Comparison of ENCODE assay signal across 29 cellular contexts in genomic region chr1:32557812-32558211, GRCh38.
"Had no signal": no experiment of that assay in that cellular context is flagged by ENCODE, and none has a peak within 500 bp of the region (broad histone marks: within the 10 kb centered on the region; RNA-seq: fewer than 3 reads in every experiment).

No MANE protein-coding gene starts in this region.

- H3K27me3 ChIP-seq: stomach, suprapubic skin, testis, thyroid gland, tibial artery, tibial nerve, transverse colon, upper lobe of left lung, upper lobe of right lung, uterus, vagina had no signal

- ATAC-seq: stimulated activated effector memory CD8-positive, alpha-beta T cell treated with anti-CD3 and anti-CD28 coated beads, Interleukin-12 subunit alpha, Interleukin-12 subunit beta, amount 100 ng/mL, for 72 hours; stimulated activated memory B cell treated with anti-CD40 and anti-IgM and Interleukin-4, amounts not matched to agents 10 μg/mL and 1 μg/mL and 100 μg/mL, for 72 hours; stimulated activated naive B cell treated with anti-CD40 and anti-IgM and Interleukin-4, amounts not matched to agents 10 μg/mL and 1 μg/mL and 100 μg/mL, for 72 hours; stimulated activated naive CD8-positive, alpha-beta T cell treated with anti-CD3 and anti-CD28 coated beads, Interleukin-15, amount 100 ng/mL, for 72 hours; stimulated activated naive CD8-positive, alpha-beta T cell treated with anti-CD3 and anti-CD28 coated beads, Interleukin-15, Interleukin-2, amounts not matched to agents 100 U/mL and 50 U/mL, for 24 hours; upper lobe of right lung had no signal

- H3K4me1 Mint-ChIP-seq: stimulated activated effector memory CD8-positive, alpha-beta T cell treated with anti-CD3 and anti-CD28 coated beads, Interleukin-12 subunit alpha, Interleukin-12 subunit beta, amount 100 ng/mL, for 72 hours; stimulated activated memory B cell treated with anti-CD40 and anti-IgM and Interleukin-4, amounts not matched to agents 10 μg/mL and 1 μg/mL and 100 μg/mL, for 72 hours; stimulated activated naive B cell treated with anti-CD40 and anti-IgM and Interleukin-4, amounts not matched to agents 10 μg/mL and 1 μg/mL and 100 μg/mL, for 72 hours; stimulated activated naive CD8-positive, alpha-beta T cell treated with anti-CD3 and anti-CD28 coated beads, Interleukin-15, amount 100 ng/mL, for 72 hours had no signal

- H3K4me1 ChIP-seq: stomach, suprapubic skin, testis, thyroid gland, tibial artery, tibial nerve, transverse colon, upper lobe of left lung, upper lobe of right lung, uterus, vagina had no signal

- H3K9me3 Mint-ChIP-seq: stimulated activated effector memory CD8-positive, alpha-beta T cell treated with anti-CD3 and anti-CD28 coated beads, Interleukin-12 subunit alpha, Interleukin-12 subunit beta, amount 100 ng/mL, for 72 hours; stimulated activated memory B cell treated with anti-CD40 and anti-IgM and Interleukin-4, amounts not matched to agents 10 μg/mL and 1 μg/mL and 100 μg/mL, for 72 hours; stimulated activated naive CD8-positive, alpha-beta T cell treated with anti-CD3 and anti-CD28 coated beads, Interleukin-15, amount 100 ng/mL, for 72 hours; stimulated activated naive CD8-positive, alpha-beta T cell treated with anti-CD3 and anti-CD28 coated beads, Interleukin-15, Interleukin-2, amounts not matched to agents 100 ng/mL and 50 ng/mL, for 24 hours; type B pancreatic cell had no signal

- FAIRE-seq: urothelium cell line had no signal

- H3K27me3 Mint-ChIP-seq: stimulated activated naive CD8-positive, alpha-beta T cell treated with anti-CD3 and anti-CD28 coated beads, Interleukin-15, Interleukin-2, amounts not matched to agents 100 ng/mL and 50 ng/mL, for 24 hours; type B pancreatic cell had no signal

- H3K4me3 ChIP-seq: stomach, suprapubic skin, testis, thoracic aorta, thyroid gland, tibial artery, tibial nerve, transverse colon, upper lobe of left lung, upper lobe of right lung, uterus, vagina had no signal

- DNase-seq: stimulated activated CD4-positive, alpha-beta T cell treated with anti-CD3 and anti-CD28 coated beads, Interleukin-2, amount 100 ng/mL, for 48 hours; stimulated activated CD4-positive, alpha-beta T cell treated with anti-CD3 and anti-CD28 coated beads, Interleukin-4, amount 100 ng/mL, for 1 hour; stimulated activated CD4-positive, alpha-beta T cell treated with anti-CD3 and anti-CD28 coated beads, Interleukin-4, amount 100 ng/mL, for 24 hours; stimulated activated CD4-positive, alpha-beta T cell treated with anti-CD3 and anti-CD28 coated beads, Interleukin-4, amount 100 ng/mL, for 4 hours; stimulated activated CD8-positive, alpha-beta memory T cell treated with anti-CD3 and anti-CD28 coated beads, Interleukin-4, amount 100 ng/mL, for 48 hours; stimulated activated naive B cell treated with anti-CD40 and anti-IgM and Interleukin-4, amounts not matched to agents 10 μg/mL and 1 μg/mL and 100 μg/mL, for 72 hours; stimulated activated naive CD4-positive, alpha-beta T cell; stimulated activated naive CD4-positive, alpha-beta T cell treated with Interleukin-2 at 50 U/mL for 16 hours; stimulated activated naive CD8-positive, alpha-beta T cell treated with anti-CD3 and anti-CD28 coated beads, Interleukin-15, amount 100 ng/mL, for 72 hours; stimulated activated naive CD8-positive, alpha-beta T cell treated with anti-CD3 and anti-CD28 coated beads, Interleukin-15, Interleukin-2, amounts not matched to agents 100 U/mL and 50 U/mL, for 24 hours; stomach; substantia nigra; testis; thyroid gland; transverse colon; trophoblast cell; upper lobe of left lung; upper lobe of right lung; uterus had no signal

- H3K27ac Mint-ChIP-seq: stimulated activated effector memory CD8-positive, alpha-beta T cell treated with anti-CD3 and anti-CD28 coated beads, Interleukin-12 subunit alpha, Interleukin-12 subunit beta, amount 100 ng/mL, for 72 hours; stimulated activated memory B cell treated with anti-CD40 and anti-IgM and Interleukin-4, amounts not matched to agents 10 μg/mL and 1 μg/mL and 100 μg/mL, for 72 hours; stimulated activated naive B cell treated with anti-CD40 and anti-IgM and Interleukin-4, amounts not matched to agents 10 μg/mL and 1 μg/mL and 100 μg/mL, for 72 hours; stimulated activated naive CD8-positive, alpha-beta T cell treated with anti-CD3 and anti-CD28 coated beads, Interleukin-15, amount 100 ng/mL, for 72 hours; stimulated activated naive CD8-positive, alpha-beta T cell treated with anti-CD3 and anti-CD28 coated beads, Interleukin-15, Interleukin-2, amounts not matched to agents 100 ng/mL and 50 ng/mL, for 24 hours; type B pancreatic cell had no signal

- H3K4me3 Mint-ChIP-seq: stimulated activated effector memory CD8-positive, alpha-beta T cell treated with anti-CD3 and anti-CD28 coated beads, Interleukin-12 subunit alpha, Interleukin-12 subunit beta, amount 100 ng/mL, for 72 hours; stimulated activated memory B cell treated with anti-CD40 and anti-IgM and Interleukin-4, amounts not matched to agents 10 μg/mL and 1 μg/mL and 100 μg/mL, for 72 hours; stimulated activated naive B cell treated with anti-CD40 and anti-IgM and Interleukin-4, amounts not matched to agents 10 μg/mL and 1 μg/mL and 100 μg/mL, for 72 hours; stimulated activated naive CD8-positive, alpha-beta T cell treated with anti-CD3 and anti-CD28 coated beads, Interleukin-15, amount 100 ng/mL, for 72 hours; stimulated activated naive CD8-positive, alpha-beta T cell treated with anti-CD3 and anti-CD28 coated beads, Interleukin-15, Interleukin-2, amounts not matched to agents 100 ng/mL and 50 ng/mL, for 24 hours; type B pancreatic cell had no signal

- H3K36me3 ChIP-seq: uterus had no signal

- H3K36me3 Mint-ChIP-seq: stimulated activated effector memory CD8-positive, alpha-beta T cell treated with anti-CD3 and anti-CD28 coated beads, Interleukin-12 subunit alpha, Interleukin-12 subunit beta, amount 100 ng/mL, for 72 hours had no signal

- H3K9me3 ChIP-seq: stomach, suprapubic skin, testis, thoracic aorta, thyroid gland, tibial artery, tibial nerve, transverse colon, upper lobe of left lung, upper lobe of right lung, uterus, vagina had no signal

- H3K27ac ChIP-seq: stomach, suprapubic skin, testis, thoracic aorta, thyroid gland, tibial artery, tibial nerve, transverse colon, upper lobe of left lung, upper lobe of right lung, uterus, vagina had no signal
